16 cellular contexts compared by ENCODE assay signal in the genomic region with DNA sequence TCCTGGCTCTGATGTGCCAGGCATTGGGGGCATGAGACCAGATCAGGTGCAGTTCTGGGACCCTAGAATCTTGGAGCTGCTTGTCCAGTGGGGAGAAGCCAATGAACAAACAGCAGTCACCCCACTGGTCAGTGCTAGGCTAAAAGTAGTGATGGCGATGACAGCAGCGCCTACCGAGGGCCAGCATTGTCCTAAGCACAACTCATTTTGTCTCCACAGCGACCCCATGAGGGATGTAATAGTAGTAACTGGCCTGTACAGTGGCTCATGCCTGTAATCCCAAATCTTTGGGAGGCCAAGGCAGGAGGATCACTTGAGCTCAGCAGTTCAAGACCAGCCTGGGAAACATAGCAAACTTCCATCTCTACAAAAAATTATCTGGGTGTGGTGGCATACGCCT. TPM values are rescaled to one million over a fixed set of nuclear protein-coding genes. Genes with fewer than 3 reads are reported as not detected.
A peak's percentile ranks its signal among the peaks of the same experiment; 100 is the strongest.
DNase-seq lines count a peak whose midpoint lies in the region; ATAC-seq and TF ChIP-seq lines count a peak whose summit lies in the region.
"Had no signal": no experiment of that assay in that cellular context is flagged by ENCODE, and none has a peak within 500 bp of the region (broad histone marks: within the 10 kb centered on the region; RNA-seq: fewer than 3 reads in every experiment).

No MANE protein-coding gene starts in this region.

- H3K36me3 ChIP-seq in BJ (ENCODE audit: control insufficient read depth, insufficient read depth, low read length) (peaks cover 31% of the 10 kb centered on the region), GM23338 (ENCODE audit: insufficient read depth) (no peaks in the 10 kb centered on the region)

- peaks cover 4% of the 10 kb centered on the region; the same call in 1 of the 3 replicates for H3K9me3 Mint-ChIP-seq in GM23338
- H3K9me3 Mint-ChIP-seq in WTC11 = no peaks in the 10 kb centered on the region
- peaks cover 1% of the 10 kb centered on the region for H3K9me3 Mint-ChIP-seq in glutamatergic neuron (ENCODE audit: unreplicated experiment)
- H3K9me3 Mint-ChIP-seq: brain, IgD-negative memory B cell had no signal

- H3K36me3 Mint-ChIP-seq in GM23338 (ENCODE audit: low read depth) = peaks cover 48% of the 10 kb centered on the region
- H3K36me3 Mint-ChIP-seq in WTC11 = peaks cover 32% of the 10 kb centered on the region
- no peaks in the 10 kb centered on the region for H3K36me3 Mint-ChIP-seq in glutamatergic neuron (ENCODE audit: unreplicated experiment)

- H3K27ac Mint-ChIP-seq in GM23338 (no peak overlapping the region), WTC11 (no peak overlapping the region; the same call in 1 of the 2 replicates), glutamatergic neuron (ENCODE audit: unreplicated experiment) (no peak overlapping the region)

- peaks cover 6% of the 10 kb centered on the region for H4K20me1 ChIP-seq in GM23338 (replicated peaks; ENCODE audit: insufficient read depth)

- H3K4me3 ChIP-seq in BJ (ENCODE audit: low read depth, low read length) = no peak overlapping the region
- no peak overlapping the region for H3K4me3 ChIP-seq in GM23338
- H3K4me3 ChIP-seq: BLaER1 treated with 17β-estradiol and CSF1 and Interleukin-3, amounts not matched to agents 10 nM and 100 nM; PC-9 had no signal

- no peak overlapping the region for H3K27ac ChIP-seq in GM23338 (ENCODE audit: low read depth)
- H3K27ac ChIP-seq: BLaER1 treated with 17β-estradiol and CSF1 and Interleukin-3, amounts not matched to agents 10 nM and 100 nM; PC-9 had no signal

- H3K4me1 ChIP-seq in GM23338 (ENCODE audit: insufficient read depth) = no peaks in the 10 kb centered on the region; the same call in 1 of the 2 replicates

- POLR2A ChIA-PET in BJ (lab: Charles Lee) = no interaction called here
- POLR2A ChIA-PET in WTC11 (lab: Charles Lee) = no interaction called here

- TF ChIP-seq CTCF in BJ (IDR thresholded peaks at IDR 0.05; ENCODE audit: insufficient read depth, low read depth, low read length) (peak; percentile 16; the same call in 1 of the 2 replicates), GM23338 (conservative IDR thresholded peaks at IDR 0.05; ENCODE audit: low read depth in 2 of 2) (peak; percentile 55 to 64), WTC11 (IDR thresholded peaks at IDR 0.05) (0 out of 2 replicates have a peak, but pooled peaks have one; percentile 23), glutamatergic neuron (IDR thresholded peaks at IDR 0.05; ENCODE audit: partially characterized antibody, unreplicated experiment) (peak; percentile 12)

- no peak for DNase-seq in BJ (ENCODE audit: low read depth)
- peak; percentile 66 for DNase-seq in GM23338 (ENCODE audit: low spot score)
- DNase-seq in WTC11 (ENCODE audit: low spot score) = peak; percentile 38
- DNase-seq in glutamatergic neuron = no peak
- no peak for DNase-seq in mucosa of gallbladder (ENCODE audit: low spot score)
- DNase-seq in NCI-H128 (lab: John Stamatoyannopoulos, UW; ENCODE audit: unreplicated experiment) = no peak
- no peak for DNase-seq in NCI-H187 treated with DMSO at 0.1 percent for 48 hours (lab: John Stamatoyannopoulos, UW)
- no peak for DNase-seq in Kasumi-1 (lab: John Stamatoyannopoulos, UW)
- DNase-seq: activated CD4-positive, alpha-beta T cell treated with anti-CD3 and anti-CD28 coated beads for 4 hours; GDM1 had no signal

- CTCF ChIA-PET in BJ (lab: Yijun Ruan, JAX) (interaction anchor here (1.6 to 2.3 kb wide), 3 partner anchors 12 to 175 kb away, joined by 3 to 14 read pairs (median 5); no protein-coding TSS in a partner anchor), WTC11 (lab: Charles Lee) (interaction anchor here (0.7 to 1.2 kb wide), 3 partner anchors 9 to 71 kb away, joined by 3 read pairs; no protein-coding TSS in a partner anchor)

- no peak overlapping the region for H2AFZ ChIP-seq in GM23338
- H2AFZ ChIP-seq: PC-9 had no signal

- H3K9me2 ChIP-seq in GM23338 (ENCODE audit: insufficient read depth) = no peaks in the 10 kb centered on the region

- H3K4me2 ChIP-seq in GM23338 = no peak overlapping the region
- H3K4me2 ChIP-seq: PC-9 had no signal

- H3K4me3 Mint-ChIP-seq in GM23338 (no peak overlapping the region), WTC11 (no peak overlapping the region), glutamatergic neuron (ENCODE audit: unreplicated experiment) (no peak overlapping the region)

- peaks cover 41% of the 10 kb centered on the region for H3K79me2 ChIP-seq in GM23338 (replicated peaks; ENCODE audit: insufficient read depth)

- H3K27me3 Mint-ChIP-seq in GM23338 (ENCODE audit: insufficient read depth, low read depth, poor library complexity) = peaks cover 13% of the 10 kb centered on the region
- no peaks in the 10 kb centered on the region; the same call in 1 of the 2 replicates for H3K27me3 Mint-ChIP-seq in WTC11 (ENCODE audit: low read depth)
- peaks cover under 1% of the 10 kb centered on the region for H3K27me3 Mint-ChIP-seq in glutamatergic neuron (ENCODE audit: unreplicated experiment)
- H3K27me3 Mint-ChIP-seq: brain, IgD-negative memory B cell had no signal

- ATAC-seq in GM23338 (peak; percentile 62), WTC11 (peak; percentile 69)

- H3F3A ChIP-seq in GM23338 (replicated peaks; ENCODE audit: low read depth) = 0 out of 2 replicates have a peak, but pooled peaks cover 6% of the 10 kb centered on the region

- no peaks in the 10 kb centered on the region for H3K27me3 ChIP-seq in BJ (ENCODE audit: control insufficient read depth, insufficient read depth, low read length)
- H3K27me3 ChIP-seq in GM23338 (ENCODE audit: insufficient read depth) = no peaks in the 10 kb centered on the region
- H3K27me3 ChIP-seq: BLaER1 treated with 17β-estradiol and CSF1 and Interleukin-3, amounts not matched to agents 10 nM and 100 nM had no signal

- H3K4me1 Mint-ChIP-seq in GM23338 (peaks cover 22% of the 10 kb centered on the region), WTC11 (peaks cover 22% of the 10 kb centered on the region), glutamatergic neuron (ENCODE audit: low read depth, unreplicated experiment) (peaks cover 11% of the 10 kb centered on the region)

TF ChIP-seq in GM23338, 12 proteins besides CTCF, POLR2A, EP300 and RAD21:
- no peak for TF ChIP-seq CREB1 (CRISPR knock-in tag; IDR thresholded peaks at IDR 0.05; ENCODE audit: low read depth)
- TF ChIP-seq STAT1 (IDR thresholded peaks at IDR 0.05; ENCODE audit: unreplicated experiment) = no peak
- no peak for TF ChIP-seq ZNF114 (CRISPR knock-in tag; IDR thresholded peaks at IDR 0.05)

TF ChIP-seq in WTC11, 78 proteins besides CTCF, POLR2A, EP300 and RAD21 (continues in another document):
- no peak for TF ChIP-seq CREB1 (CRISPR knock-in tag; IDR thresholded peaks at IDR 0.05)
- TF ChIP-seq, protein P1, sequence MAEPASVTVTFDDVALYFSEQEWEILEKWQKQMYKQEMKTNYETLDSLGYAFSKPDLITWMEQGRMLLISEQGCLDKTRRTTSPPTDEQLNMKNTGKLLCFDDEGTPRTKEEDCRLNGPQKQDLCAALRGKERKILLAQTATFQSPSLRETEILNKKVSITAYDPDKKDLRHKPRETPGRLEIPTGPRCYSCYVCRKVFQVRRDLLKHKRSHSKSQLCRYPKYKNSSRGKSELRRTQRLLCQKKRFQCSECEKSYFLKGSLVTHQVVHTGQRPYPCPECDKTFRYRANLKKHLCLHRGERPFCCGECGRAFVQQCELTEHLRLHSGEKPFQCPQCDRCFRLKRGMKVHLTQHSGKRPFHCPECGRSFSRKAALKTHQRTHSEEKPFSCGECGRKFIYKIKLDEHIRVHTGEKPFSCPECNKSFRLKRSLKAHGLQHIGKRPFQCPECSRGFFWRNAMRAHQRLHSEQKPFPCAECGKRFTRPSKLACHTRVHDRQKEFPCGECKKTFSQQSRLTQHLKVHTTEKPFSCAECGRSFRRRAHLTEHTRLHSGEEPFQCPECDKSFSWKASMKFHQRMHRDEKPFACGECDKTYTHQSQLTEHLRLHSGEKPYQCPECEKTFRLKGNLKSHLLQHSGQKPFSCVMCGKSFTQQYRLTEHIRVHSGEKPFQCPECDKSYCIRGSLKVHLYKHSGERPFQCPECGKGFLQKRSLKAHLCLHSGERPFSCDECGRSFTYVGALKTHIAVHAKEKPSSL (CRISPR knock-in tag; conservative IDR thresholded peaks at IDR 0.05) = no peak
- no peak for TF ChIP-seq TEAD1 (CRISPR knock-in tag; IDR thresholded peaks at IDR 0.05)
- TF ChIP-seq ZNF317 (CRISPR knock-in tag; IDR thresholded peaks at IDR 0.05; ENCODE audit: borderline replicate concordance, low read depth) = no peak
- no peak for TF ChIP-seq NFATC4 (CRISPR knock-in tag; IDR thresholded peaks at IDR 0.05)
- TF ChIP-seq RELA (CRISPR knock-in tag; IDR thresholded peaks at IDR 0.05; ENCODE audit: borderline replicate concordance) = no peak

RNA-seq across cellular contexts. Expression of a gene that starts 6.2 kb away (rescaled TPM):
- polyA plus RNA-seq in BJ (2011; rRNA removed) = 6.8 and 9.2 TPM in 2 replicates
- polyA minus RNA-seq in BJ (2011; rRNA and poly(A)+ RNA removed) = 10.0 and 10.1 TPM in 2 replicates
- 19.0 and 20.1 TPM in 2 replicates for total RNA-seq in GM23338 (2014; rRNA removed; shearing (Covaris generic))
- 1.5 and 1.6 TPM in 2 replicates for polyA plus RNA-seq in GM23338 (2016; fragmentation: Nextera tagmentation; extraction: Ambion mirVana)
- total RNA-seq in WTC11 (2021) = 17.8 to 19.1 TPM (median 18.0 TPM) in 3 replicates
- 14.0 TPM for total RNA-seq in glutamatergic neuron (ENCODE audit: unreplicated experiment)
- total RNA-seq in mucosa of gallbladder = 19.4 TPM

RNA-seq across cellular contexts. Expression of a gene that starts 6.5 kb away (rescaled TPM):
- polyA plus RNA-seq in BJ (2011; rRNA removed) (10.2 and 13.0 TPM in 2 replicates), GM23338 (2016; fragmentation: Nextera tagmentation; extraction: Ambion mirVana) (21.7 and 24.9 TPM in 2 replicates)
- 12.9 and 20.9 TPM in 2 replicates for polyA minus RNA-seq in BJ (2011; rRNA and poly(A)+ RNA removed)
- 60.2 and 76.7 TPM in 2 replicates for total RNA-seq in GM23338 (2014; rRNA removed; shearing (Covaris generic))
- total RNA-seq in WTC11 (2021) (54.9 to 56.1 TPM (median 56.0 TPM) in 3 replicates), glutamatergic neuron (ENCODE audit: unreplicated experiment) (58.6 TPM), mucosa of gallbladder (25.6 TPM)

RNA-seq across cellular contexts. Expression of a gene that starts 42.0 kb away (rescaled TPM):
- 5.0 and 5.9 TPM in 2 replicates for polyA plus RNA-seq in BJ (2011; rRNA removed)
- polyA minus RNA-seq in BJ (2011; rRNA and poly(A)+ RNA removed) = 4.9 and 5.2 TPM in 2 replicates
- 33.3 and 33.5 TPM in 2 replicates for total RNA-seq in GM23338 (2014; rRNA removed; shearing (Covaris generic))
- 21.6 and 22.8 TPM in 2 replicates for polyA plus RNA-seq in GM23338 (2016; fragmentation: Nextera tagmentation; extraction: Ambion mirVana)
- total RNA-seq in WTC11 (2021) = 40.1 to 49.2 TPM (median 42.5 TPM) in 3 replicates
- total RNA-seq in glutamatergic neuron (ENCODE audit: unreplicated experiment) = 7.9 TPM
- 28.0 TPM for total RNA-seq in mucosa of gallbladder

RNA-seq across cellular contexts. Expression of a gene that starts 56.3 kb away (rescaled TPM):
- polyA plus RNA-seq in BJ (2011; rRNA removed) (not detected in 2 replicates), GM23338 (2016; fragmentation: Nextera tagmentation; extraction: Ambion mirVana) (0.18 and 0.56 TPM in 2 replicates)
- polyA minus RNA-seq in BJ (2011; rRNA and poly(A)+ RNA removed) = not detected in 2 replicates
- 0.12 and 0.42 TPM in 2 replicates for total RNA-seq in GM23338 (2014; rRNA removed; shearing (Covaris generic))
- total RNA-seq in WTC11 (2021) (not detected in 3 replicates), glutamatergic neuron (ENCODE audit: unreplicated experiment) (not detected), mucosa of gallbladder (0.14 TPM)
- total RNA-seq: mononuclear cell; T-helper 1 cell treated with Interleukin-12 subunit alpha and Interleukin-12 subunit beta and Interleukin-4 antibody, amounts not matched to agents 30 ng/mL and 1 ng/mL, for 36 hours had no signal
- polyA plus RNA-seq: IgD-negative memory B cell had no signal

Comparison
In these comparisons a context has a peak if more than half of its experiments do, and no peak if none do; other contexts are left out.
1. DNase-seq: peak in GM23338 (single experiment) and WTC11 (single experiment); none in BJ (single experiment), glutamatergic neuron (single experiment), mucosa of gallbladder (single experiment), NCI-H128 (single experiment), NCI-H187 treated with DMSO at 0.1 percent for 48 hours (single experiment) and Kasumi-1 (0 of 2).
2. Peak in every context shown above with its lines, with median percentiles within 50 percentile points of each other: CTCF ChIP-seq.